Comparison of ENCODE assay signal across 27 cellular contexts in the genomic region with DNA sequence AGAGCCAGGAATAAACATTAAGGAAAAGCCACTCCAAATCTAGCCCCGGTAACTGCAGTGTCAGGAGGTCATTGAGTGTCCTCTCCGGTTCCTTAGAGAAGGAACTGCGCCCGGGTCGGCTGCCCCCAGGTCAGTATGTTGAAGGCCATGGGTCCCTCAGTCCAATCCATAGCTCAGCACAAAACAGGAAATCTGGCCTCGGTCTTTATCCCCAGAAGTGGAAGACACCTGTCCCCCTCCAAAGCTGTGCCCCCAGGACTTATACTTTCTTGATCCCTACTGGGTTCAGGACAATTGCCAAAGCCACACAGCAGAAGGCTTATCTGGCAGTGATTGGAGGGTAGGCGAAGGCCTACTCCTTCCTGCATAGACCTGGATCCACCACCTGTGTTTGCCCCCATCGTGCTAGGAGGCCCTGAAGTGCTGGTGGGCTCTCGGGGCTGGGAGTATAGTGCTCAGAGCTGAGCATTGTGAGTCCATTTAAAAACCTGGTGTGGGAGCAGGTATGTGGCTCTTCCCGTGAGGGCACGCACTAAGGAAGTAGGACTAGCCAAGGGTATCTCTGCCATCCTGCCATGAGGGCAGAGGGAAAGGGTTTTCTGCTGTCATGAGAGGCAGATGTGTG.
DNase-seq lines count a peak whose midpoint lies in the region; ATAC-seq and TF ChIP-seq lines count a peak whose summit lies in the region.
"Had no signal": no experiment of that assay in that cellular context is flagged by ENCODE, and none has a peak within 500 bp of the region (broad histone marks: within the 10 kb centered on the region; RNA-seq: fewer than 3 reads in every experiment).

No MANE protein-coding gene starts in this region.

- TF ChIP-seq POLR2A in gastrocnemius medialis (IDR thresholded peaks at IDR 0.05): no peak

- H3K9me3 ChIP-seq in ascending aorta: no peaks in the 10 kb centered on the region
- H3K9me3 ChIP-seq in gastrocnemius medialis: no peaks in the 10 kb centered on the region
- H3K9me3 ChIP-seq in PC-3 (ENCODE audit: low read length): no peaks in the 10 kb centered on the region
- H3K9me3 ChIP-seq: mucosa of descending colon, testis had no signal

- intact Hi-C loops in CD14-positive monocyte (cut with micrococcal nuclease): no loop called here
- intact Hi-C loops in ascending aorta (cut with DNase I): loop anchor here (5.0 kb wide), 4 partner anchors 77 to 308 kb away; a partner anchor contains a TSS
- intact Hi-C loops in gastrocnemius medialis (cut with DNase I; ENCODE audit: low total_unique reads): loop anchor here (5.0 kb wide), 1 partner anchor 118 kb away; no protein-coding TSS in a partner anchor
- intact Hi-C loops in PC-3 (cut with micrococcal nuclease): loop anchor here (2.0 kb wide), 1 partner anchor 72 kb away; no protein-coding TSS in a partner anchor

- no peaks in the 10 kb centered on the region for H3K9me3 Mint-ChIP-seq in CD14-positive monocyte
- H3K9me3 Mint-ChIP-seq: neural crest cell had no signal

- H3K4me1 ChIP-seq in ascending aorta: peaks cover 33 to 43% of the 10 kb centered on the region in 2 donors
- H3K4me1 ChIP-seq in gastrocnemius medialis: peaks cover 45 to 46% of the 10 kb centered on the region in 2 donors
- no peaks in the 10 kb centered on the region for H3K4me1 ChIP-seq in PC-3 (ENCODE audit: insufficient read depth, low read length)
- H3K4me1 ChIP-seq: testis had no signal

- H3K27ac ChIP-seq in ascending aorta (peak overlapping the region; percentile 89 to 96), layer of hippocampus (ENCODE audit: low read depth, low read length) (peak overlapping the region; percentile 69), gastrocnemius medialis (peak overlapping the region; percentile 82 to 91 (median 86)), PC-3 (ENCODE audit: low read length) (no peak overlapping the region)
- H3K27ac ChIP-seq: epithelial cell of prostate had no signal

- H3K79me2 ChIP-seq in PC-3 (ENCODE audit: low read length): no peaks in the 10 kb centered on the region

- H3K36me3 ChIP-seq in ascending aorta (peaks cover 9 to 11% of the 10 kb centered on the region in 2 donors), gastrocnemius medialis (no peaks in the 10 kb centered on the region), PC-3 (ENCODE audit: low read depth, low read length) (peaks cover 7% of the 10 kb centered on the region; the same call in 1 of the 2 replicates)

- H3K27me3 Mint-ChIP-seq in CD14-positive monocyte (ENCODE audit: low read depth in 3 of 3): peaks cover 0 to 2% (median 2%) of the 10 kb centered on the region in 3 donors

- peaks cover 6% of the 10 kb centered on the region for H3K4me1 Mint-ChIP-seq in CD14-positive monocyte

- no TSS peak for BruUV-seq in PC-3 (replicated peaks; lab: Mats Ljungman, UMichigan)

- no peak overlapping the region for H2AFZ ChIP-seq in PC-3 (ENCODE audit: low read length)

- no peaks in the 10 kb centered on the region for H3K36me3 Mint-ChIP-seq in CD14-positive monocyte
- H3K36me3 Mint-ChIP-seq: activated CD8-positive, alpha-beta memory T cell treated with anti-CD3 and anti-CD28 coated beads, Interleukin-2, amount 10 ng/mL, durations not matched to agents 7 days and 5 days had no signal

- no peak overlapping the region for H3K4me3 ChIP-seq in ascending aorta
- no peak overlapping the region for H3K4me3 ChIP-seq in gastrocnemius medialis
- no peak overlapping the region for H3K4me3 ChIP-seq in PC-3 (ENCODE audit: low read length)
- H3K4me3 ChIP-seq: mucosa of descending colon, testis had no signal

- no peak overlapping the region for H3K9ac ChIP-seq in PC-3 (ENCODE audit: low read length)

- H3K27me3 ChIP-seq in ascending aorta: no peaks in the 10 kb centered on the region
- H3K27me3 ChIP-seq in layer of hippocampus (ENCODE audit: control insufficient read depth, insufficient read depth, low read length): no peaks in the 10 kb centered on the region
- H3K27me3 ChIP-seq in gastrocnemius medialis: no peaks in the 10 kb centered on the region
- H3K27me3 ChIP-seq in PC-3 (ENCODE audit: low read length): no peaks in the 10 kb centered on the region
- H3K27me3 ChIP-seq: testis had no signal

- H3K27ac Mint-ChIP-seq in CD14-positive monocyte: no peak overlapping the region
- H3K27ac Mint-ChIP-seq: activated CD8-positive, alpha-beta memory T cell treated with anti-CD3 and anti-CD28 coated beads, Interleukin-2, amount 10 ng/mL, durations not matched to agents 7 days and 5 days; activated T-cell treated with anti-CD3 and anti-CD28 coated beads, Interleukin-2, amount 50 U/mL, for 72 hours; T-helper 1 cell treated with Interleukin-12 subunit alpha and Interleukin-12 subunit beta and Interleukin-4 antibody, amounts not matched to agents 30 μg/mL and 1 μg/mL, for 36 hours had no signal

- H3F3A ChIP-seq in PC-3 (ENCODE audit: low read length, unreplicated experiment): no peaks in the 10 kb centered on the region

- CTCF ChIA-PET in PC-3 (lab: Charles Lee): no interaction called here

- no peaks in the 10 kb centered on the region for H4K20me1 ChIP-seq in PC-3 (ENCODE audit: low read length)

- TF ChIP-seq CTCF in CD14-positive monocyte (IDR thresholded peaks at IDR 0.05) (no peak), ascending aorta (IDR thresholded peaks at IDR 0.05) (no peak), gastrocnemius medialis (IDR thresholded peaks at IDR 0.05 in 4 of 5, conservative IDR thresholded peaks at IDR 0.05 in 1 of 5) (no peak), PC-3 (conservative IDR thresholded peaks at IDR 0.05; ENCODE audit: low read depth, low read length) (no peak)

- no peak overlapping the region for H3K4me3 Mint-ChIP-seq in CD14-positive monocyte
- H3K4me3 Mint-ChIP-seq: activated CD8-positive, alpha-beta memory T cell treated with anti-CD3 and anti-CD28 coated beads, Interleukin-2, amount 10 ng/mL, durations not matched to agents 7 days and 5 days; activated T-cell treated with anti-CD3 and anti-CD28 coated beads, Interleukin-2, amount 50 U/mL, for 72 hours; neural crest cell; T-helper 1 cell treated with Interleukin-12 subunit alpha and Interleukin-12 subunit beta and Interleukin-4 antibody, amounts not matched to agents 30 μg/mL and 1 μg/mL, for 36 hours had no signal

- DNase-seq in CD14-positive monocyte (ENCODE audit: low spot score) (peak; percentile 27), ascending aorta (ENCODE audit: low spot score in 2 of 2) (no peak), gastrocnemius medialis (no peak), PC-3 (no peak)
- DNase-seq: activated CD4-positive, alpha-beta T cell treated with anti-CD3 and anti-CD28 coated beads for 48 hours; activated CD8-positive, alpha-beta memory T cell treated with anti-CD3 and anti-CD28 coated beads, Interleukin-2, amount 10 ng/mL, durations not matched to agents 7 days and 5 days; activated naive CD4-positive, alpha-beta T cell treated with anti-CD3 and anti-CD28 coated beads, Interleukin-2, amount 50 U/mL, for 16 hours; activated T-cell treated with anti-CD3 and anti-CD28 coated beads, Interleukin-2, amount 50 U/mL, for 72 hours; C1 segment of cervical spinal cord; central memory CD4-positive, alpha-beta T cell; KG1; MM.1S; mucosa of descending colon; NCI-H1417 treated with DMSO at 0.1 percent for 48 hours; NCI-H524 treated with DMSO at 0.1 percent for 48 hours; NK-92 treated with Interleukin-12 subunit alpha and Interleukin-12 subunit beta, amount 100 ng/mL, for 24 hours; small intestine; stimulated activated CD4-positive, alpha-beta T cell treated with anti-CD3 and anti-CD28 coated beads, Interleukin-2, amount 100 ng/mL, for 24 hours; testis had no signal

- no peaks in the 10 kb centered on the region for H3K9me2 ChIP-seq in PC-3 (replicated peaks; ENCODE audit: low read length)

- POLR2A ChIA-PET in PC-3 (lab: Charles Lee; ENCODE audit: unreplicated experiment): no interaction called here

- in situ Hi-C loops in gastrocnemius medialis (cut with MboI; ENCODE audit: low sequenced_read_pairs in 4 of 4): no loop called here

- H3K4me2 ChIP-seq in PC-3 (ENCODE audit: low read length): no peak overlapping the region

- no peak for ATAC-seq in gastrocnemius medialis
- ATAC-seq in HG03565 (IDR thresholded peaks at IDR 0.05; ENCODE audit: unreplicated experiment): no peak
- ATAC-seq in GM21528 (IDR thresholded peaks at IDR 0.05; ENCODE audit: low FRiP score, unreplicated experiment): no peak
- ATAC-seq in PC-3: no peak
- no peak for ATAC-seq in HG03457 (IDR thresholded peaks at IDR 0.05; ENCODE audit: unreplicated experiment)
- ATAC-seq: activated CD8-positive, alpha-beta memory T cell treated with anti-CD3 and anti-CD28 coated beads, Interleukin-2, amount 10 ng/mL, durations not matched to agents 7 days and 5 days; activated T-cell treated with anti-CD3 and anti-CD28 coated beads, Interleukin-2, amount 50 U/mL, for 72 hours; mucosa of descending colon; Panc1 had no signal

Comparison
In these comparisons a context has a peak if more than half of its experiments do, and no peak if none do; other contexts are left out.
1. intact Hi-C loops: an anchor here in ascending aorta (5.0 kb wide), gastrocnemius medialis (5.0 kb wide) and PC-3 (2.0 kb wide); none called in CD14-positive monocyte.